12 cellular contexts compared by ENCODE assay signal in genomic region chr3:128297401-128298138, GRCh38.
A peak's percentile ranks its signal among the peaks of the same experiment; 100 is the strongest.
DNase-seq lines count a peak whose midpoint lies in the region; ATAC-seq and TF ChIP-seq lines count a peak whose summit lies in the region.
"Had no signal": no experiment of that assay in that cellular context is flagged by ENCODE, and none has a peak within 500 bp of the region (broad histone marks: within the 10 kb centered on the region; RNA-seq: fewer than 3 reads in every experiment).

No MANE protein-coding gene starts in this region.

- no peak for DNase-seq in CD4-positive, alpha-beta T cell
- peak; percentile 21 for DNase-seq in IMR-90
- peak; percentile 3 to 4 for DNase-seq in central memory CD8-positive, alpha-beta T cell (ENCODE audit: low spot score in 2 of 2)
- DNase-seq in kidney tubule cell (ENCODE audit: low spot score) = peak; percentile 65
- DNase-seq in activated naive CD8-positive, alpha-beta T cell treated with anti-CD3 and anti-CD28 coated beads, Interleukin-2, amount 50 U/mL, for 24 hours = no peak
- DNase-seq in inferior parietal cortex (ENCODE audit: extremely low spot score) = no peak
- DNase-seq in DMS79 (lab: John Stamatoyannopoulos, UW) = no peak
- DNase-seq: activated CD4-positive, alpha-beta T cell treated with anti-CD3 and anti-CD28 coated beads for 48 hours; NCI-H1417 treated with DMSO at 0.1 percent for 48 hours had no signal

- H3K4me1 Mint-ChIP-seq in CD4-positive, alpha-beta T cell (ENCODE audit: low read depth) = peaks cover 73% of the 10 kb centered on the region
- H3K4me1 Mint-ChIP-seq in central memory CD8-positive, alpha-beta T cell = peaks cover 17% of the 10 kb centered on the region
- H3K4me1 Mint-ChIP-seq in activated naive CD8-positive, alpha-beta T cell treated with anti-CD3 and anti-CD28 coated beads, Interleukin-2, amount 50 U/mL, for 24 hours = peaks cover 40% of the 10 kb centered on the region

- dilution Hi-C loops in IMR-90 (cut with HindIII; ENCODE audit: low sequenced_read_pairs, unreplicated experiment) = no loop called here

- no peak overlapping the region for H2BK120ac ChIP-seq in IMR-90 (ENCODE audit: low read depth, low read length)

- H2AK5ac ChIP-seq in IMR-90 (ENCODE audit: low read depth, low read length) = no peak overlapping the region

- intact Hi-C loops in CD4-positive, alpha-beta T cell (cut with DNase I, micrococcal nuclease) = no loop called here
- intact Hi-C loops in IMR-90 (cut with micrococcal nuclease) = no loop called here

- H4K91ac ChIP-seq in IMR-90 (ENCODE audit: insufficient read depth, low read depth, low read length) = no peak overlapping the region

- H3K9me1 ChIP-seq in IMR-90 (ENCODE audit: insufficient read depth, low read length) = peaks cover 6% of the 10 kb centered on the region; the same call in 1 of the 2 replicates

- no peak overlapping the region for H4K8ac ChIP-seq in IMR-90 (ENCODE audit: low read depth in 2 of 2, low read length in 2 of 2)

- H3K79me1 ChIP-seq in IMR-90 (ENCODE audit: low read depth in 1 of 2, low read length in 2 of 2) = peaks cover 0 to 4% of the 10 kb centered on the region in 2 experiments; a peak in 1 of 4 replicates

- ATAC-seq in CD4-positive, alpha-beta T cell (ENCODE audit: poor library complexity) = no peak
- peak; percentile 32; the same call in 1 of the 2 replicates for ATAC-seq in IMR-90 (ENCODE audit: low read depth)
- no peak for ATAC-seq in central memory CD8-positive, alpha-beta T cell (replicated peaks; ENCODE audit: extremely low read depth, poor library complexity, severe bottlenecking)
- ATAC-seq in activated naive CD8-positive, alpha-beta T cell treated with anti-CD3 and anti-CD28 coated beads, Interleukin-2, amount 50 U/mL, for 24 hours = no peak
- ATAC-seq in GM21526 (IDR thresholded peaks at IDR 0.05; ENCODE audit: low FRiP score, unreplicated experiment) = no peak

- H2BK5ac ChIP-seq in IMR-90 (ENCODE audit: low read depth, low read length, poor library complexity, severe bottlenecking) = no peak overlapping the region

- H3K56ac ChIP-seq in IMR-90 (ENCODE audit: extremely low read depth, insufficient read depth, low read length) = no peak overlapping the region

- no peaks in the 10 kb centered on the region for H3K36me3 ChIP-seq in IMR-90 (ENCODE audit: control insufficient read depth, insufficient read depth, low read length)
- H3K36me3 ChIP-seq: HAP-1 had no signal

- TF ChIP-seq POLR2A in IMR-90 (IDR thresholded peaks at IDR 0.05; ENCODE audit: low read depth, low read length) = no peak

- H2BK20ac ChIP-seq in IMR-90 (ENCODE audit: low read depth, low read length) = no peak overlapping the region

- peaks cover 29% of the 10 kb centered on the region for H3K36me3 Mint-ChIP-seq in CD4-positive, alpha-beta T cell (ENCODE audit: low read depth)
- peaks cover 1% of the 10 kb centered on the region for H3K36me3 Mint-ChIP-seq in central memory CD8-positive, alpha-beta T cell (ENCODE audit: insufficient read depth)
- peaks cover 14% of the 10 kb centered on the region for H3K36me3 Mint-ChIP-seq in activated naive CD8-positive, alpha-beta T cell treated with anti-CD3 and anti-CD28 coated beads, Interleukin-2, amount 50 U/mL, for 24 hours (ENCODE audit: low read depth)

- H4K5ac ChIP-seq in IMR-90 (ENCODE audit: low read depth, low read length) = no peak overlapping the region

- no TSS peak for BruUV-seq in IMR-90 (replicated peaks; lab: Mats Ljungman, UMichigan)

- no peaks in the 10 kb centered on the region for H3K9me3 ChIP-seq in CD4-positive, alpha-beta T cell (ENCODE audit: control insufficient read depth, low read length)
- no peaks in the 10 kb centered on the region for H3K9me3 ChIP-seq in IMR-90 (ENCODE audit: control insufficient read depth, insufficient read depth, low read length)
- H3K9me3 ChIP-seq: HAP-1 had no signal

- H3K4me3 ChIP-seq in IMR-90 (ENCODE audit: insufficient read depth, low read depth, low read length) = no peak overlapping the region
- H3K4me3 ChIP-seq: HAP-1, skin epidermis had no signal

- H3K27me3 ChIP-seq in CD4-positive, alpha-beta T cell (ENCODE audit: control insufficient read depth, insufficient read depth, low read length) = no peaks in the 10 kb centered on the region
- no peaks in the 10 kb centered on the region for H3K27me3 ChIP-seq in IMR-90 (ENCODE audit: control insufficient read depth, insufficient read depth, low read length)

- WGBS in IMR-90 (ENCODE audit: extremely low coverage in 2 of 2, insufficient read length in 1 of 2), 2 experiments = no CpG with 5 or more reads among the region's 2 CpGs

- H3K9me3 Mint-ChIP-seq in CD4-positive, alpha-beta T cell = peaks cover 5% of the 10 kb centered on the region
- H3K9me3 Mint-ChIP-seq in central memory CD8-positive, alpha-beta T cell = no peaks in the 10 kb centered on the region
- peaks cover 3% of the 10 kb centered on the region for H3K9me3 Mint-ChIP-seq in activated naive CD8-positive, alpha-beta T cell treated with anti-CD3 and anti-CD28 coated beads, Interleukin-2, amount 50 U/mL, for 24 hours

- no peak overlapping the region for H3K4me2 ChIP-seq in IMR-90 (ENCODE audit: low read depth, low read length)

- TF ChIP-seq RAD21 in IMR-90 (IDR thresholded peaks at IDR 0.05; ENCODE audit: low read length) = no peak

- peak overlapping the region; percentile 50 for H3K27ac Mint-ChIP-seq in CD4-positive, alpha-beta T cell
- no peak overlapping the region for H3K27ac Mint-ChIP-seq in central memory CD8-positive, alpha-beta T cell (ENCODE audit: low read depth)
- H3K27ac Mint-ChIP-seq in activated naive CD8-positive, alpha-beta T cell treated with anti-CD3 and anti-CD28 coated beads, Interleukin-2, amount 50 U/mL, for 24 hours = no peak overlapping the region

- no peak overlapping the region for H2BK15ac ChIP-seq in IMR-90 (ENCODE audit: low read depth, low read length)

- in situ Hi-C loops in IMR-90 (cut with MboI; ENCODE audit: low sequenced_read_pairs) = no loop called here

- peak overlapping the region; percentile 53 for H2AFZ ChIP-seq in IMR-90 (replicated peaks; ENCODE audit: low read length, poor library complexity)

- TF ChIP-seq CTCF in CD4-positive, alpha-beta T cell (IDR thresholded peaks at IDR 0.05) = no peak
- TF ChIP-seq CTCF in IMR-90 (conservative IDR thresholded peaks at IDR 0.05; ENCODE audit: low read depth, low read length) = no peak

- H3K27ac ChIP-seq in CD4-positive, alpha-beta T cell (ENCODE audit: low read depth, low read length) = no peak overlapping the region
- no peak overlapping the region for H3K27ac ChIP-seq in IMR-90 (ENCODE audit: insufficient read depth, low read length)
- H3K27ac ChIP-seq: skin epidermis had no signal

- no peak overlapping the region for H2AK9ac ChIP-seq in IMR-90 (replicated peaks; ENCODE audit: low read depth, low read length, poor library complexity)

- H3K4ac ChIP-seq in IMR-90 (ENCODE audit: low read depth, low read length) = no peak overlapping the region

- CTCF ChIA-PET in CD4-positive, alpha-beta T cell (lab: Charles Lee) = no interaction called here
- CTCF ChIA-PET in IMR-90 (lab: Yijun Ruan, JAX) = no interaction called here

- H3K4me1 ChIP-seq in IMR-90 (ENCODE audit: control insufficient read depth, insufficient read depth, low read length) = no peaks in the 10 kb centered on the region
- H3K4me1 ChIP-seq: HAP-1 had no signal

- no peaks in the 10 kb centered on the region for H3K27me3 Mint-ChIP-seq in CD4-positive, alpha-beta T cell
- H3K27me3 Mint-ChIP-seq in central memory CD8-positive, alpha-beta T cell = no peaks in the 10 kb centered on the region
- no peaks in the 10 kb centered on the region for H3K27me3 Mint-ChIP-seq in activated naive CD8-positive, alpha-beta T cell treated with anti-CD3 and anti-CD28 coated beads, Interleukin-2, amount 50 U/mL, for 24 hours

- no peaks in the 10 kb centered on the region; the same call in 1 of the 2 replicates for H4K20me1 ChIP-seq in IMR-90 (ENCODE audit: insufficient read depth, low read length)

- H3K23ac ChIP-seq in IMR-90 (ENCODE audit: low read depth, low read length) = no peak overlapping the region

- 0 out of 2 replicates have a peak overlapping the region, but pooled peaks have one; percentile 32 for H3K14ac ChIP-seq in IMR-90 (replicated peaks; ENCODE audit: low read depth, low read length)

- POLR2A ChIA-PET in CD4-positive, alpha-beta T cell (lab: Charles Lee) = interaction anchor here (1.3 to 3.4 kb wide), 3 partner anchors 12 to 24 kb away, joined by 3 to 21 read pairs (median 12); no protein-coding TSS in a partner anchor
- POLR2A ChIA-PET in IMR-90 (lab: Charles Lee; ENCODE audit: unreplicated experiment) = no interaction called here

- peak overlapping the region; percentile 46 for H3K4me3 Mint-ChIP-seq in CD4-positive, alpha-beta T cell
- no peak overlapping the region for H3K4me3 Mint-ChIP-seq in central memory CD8-positive, alpha-beta T cell
- no peak overlapping the region for H3K4me3 Mint-ChIP-seq in activated naive CD8-positive, alpha-beta T cell treated with anti-CD3 and anti-CD28 coated beads, Interleukin-2, amount 50 U/mL, for 24 hours

- H3K18ac ChIP-seq in IMR-90 (ENCODE audit: low read depth, low read length) = no peak overlapping the region

- H3K9ac ChIP-seq in IMR-90 (ENCODE audit: low read depth, low read length) = no peak overlapping the region

TF ChIP-seq in IMR-90, 13 proteins besides CTCF, POLR2A, EP300 and RAD21:
- TF ChIP-seq NFE2L2 (IDR thresholded peaks at IDR 0.05; ENCODE audit: low read depth, low read length) = no peak

Comparison
In these comparisons a context has a peak if more than half of its experiments do, and no peak if none do; other contexts are left out.
1. DNase-seq: peak in IMR-90 (single experiment), central memory CD8-positive, alpha-beta T cell (2 of 2) and kidney tubule cell (single experiment); none in CD4-positive, alpha-beta T cell (0 of 10), activated naive CD8-positive, alpha-beta T cell treated with anti-CD3 and anti-CD28 coated beads, Interleukin-2, amount 50 U/mL, for 24 hours (single experiment), inferior parietal cortex (single experiment) and DMS79 (single experiment).